In genomic region chr2:160652236-160652635, GRCh38 we compare ENCODE assay signal across 8 cellular contexts.
A peak's percentile ranks its signal among the peaks of the same experiment; 100 is the strongest.
DNase-seq lines count a peak whose midpoint lies in the region; ATAC-seq and TF ChIP-seq lines count a peak whose summit lies in the region.

No MANE protein-coding gene starts in this region.

- ATAC-seq in HG03432 (IDR thresholded peaks at IDR 0.05; ENCODE audit: unreplicated experiment) = peak; percentile 73

- DNase-seq in AG08395 (ENCODE audit: low spot score) = peak; percentile 12
- DNase-seq in activated CD8-positive, alpha-beta memory T cell treated with anti-CD3 and anti-CD28 coated beads for 1 hour (ENCODE audit: extremely low read depth in 1 of 2, low read depth in 1 of 2) = peak; percentile 27 to 34
- DNase-seq in cardiac muscle cell (ENCODE audit: low read depth in 1 of 2, low spot score in 1 of 2) = peak in 1 of 2 donors; percentile 68
- peak; percentile 32 to 49 for DNase-seq in stimulated activated CD8-positive, alpha-beta memory T cell treated with anti-CD3 and anti-CD28 coated beads, Interleukin-2, amount 100 ng/mL, for 48 hours (ENCODE audit: low read depth in 2 of 2)
- no peak for DNase-seq in islet precursor cell
- DNase-seq in NCI-H2081 treated with DMSO at 0.1 percent for 48 hours (lab: John Stamatoyannopoulos, UW) = no peak
- no peak for DNase-seq in COR-L47 (lab: John Stamatoyannopoulos, UW)

- H3K4me3 ChIP-seq in cardiac muscle cell = no peak overlapping the region

- peak overlapping the region; percentile 55 for H3K27ac ChIP-seq in cardiac muscle cell

- peaks cover 29% of the 10 kb centered on the region for H3K4me1 ChIP-seq in cardiac muscle cell (ENCODE audit: low read depth)

- no peaks in the 10 kb centered on the region for H3K27me3 ChIP-seq in cardiac muscle cell

- no peaks in the 10 kb centered on the region for H3K9me3 ChIP-seq in cardiac muscle cell (ENCODE audit: low read depth)

- no peak for TF ChIP-seq CTCF in cardiac muscle cell (IDR thresholded peaks at IDR 0.05; ENCODE audit: low read depth, low read length)

- H3K36me3 ChIP-seq in cardiac muscle cell = no peaks in the 10 kb centered on the region

Comparison
In these comparisons a context has a peak if more than half of its experiments do, and no peak if none do; other contexts are left out.
1. DNase-seq: peak in AG08395 (single experiment), activated CD8-positive, alpha-beta memory T cell treated with anti-CD3 and anti-CD28 coated beads for 1 hour (2 of 2) and stimulated activated CD8-positive, alpha-beta memory T cell treated with anti-CD3 and anti-CD28 coated beads, Interleukin-2, amount 100 ng/mL, for 48 hours (2 of 2); none in islet precursor cell (single experiment), NCI-H2081 treated with DMSO at 0.1 percent for 48 hours (single experiment) and COR-L47 (single experiment).